Comparison of ENCODE assay signal across 36 cellular contexts in genomic region chr7:22008683-22009082, GRCh38.
"Had no signal": no experiment of that assay in that cellular context is flagged by ENCODE, and none has a peak within 500 bp of the region (broad histone marks: within the 10 kb centered on the region; RNA-seq: fewer than 3 reads in every experiment).

No MANE protein-coding gene starts in this region.

- H3K4me1 ChIP-seq: adrenal gland, body of pancreas, breast epithelium had no signal

- H3K9me3 Mint-ChIP-seq: activated B cell treated with CpG ODN at 0.5 μM for 24 hours; activated CD4-positive, alpha-beta memory T cell treated with anti-CD3 and anti-CD28 coated beads for 36 hours; activated CD4-positive, alpha-beta T cell treated with anti-CD3 and anti-CD28 coated beads, Interleukin-2, amount 10 ng/mL, durations not matched to agents 24 days and 14 days; activated CD8-positive, alpha-beta T cell treated with anti-CD3 and anti-CD28 coated beads for 36 hours; activated naive CD4-positive, alpha-beta T cell treated with anti-CD3 and anti-CD28 coated beads for 36 hours; activated naive CD4-positive, alpha-beta T cell treated with anti-CD3 and anti-CD28 coated beads, Interleukin-2, amount 50 U/mL, for 72 hours; activated naive CD8-positive, alpha-beta T cell treated with anti-CD3 and anti-CD28 coated beads for 36 hours; activated T-cell treated with anti-CD3 and anti-CD28 coated beads, Interleukin-2, amount 50 U/mL, for 4 hours; activated T-cell treated with anti-CD3 and anti-CD28 coated beads, Interleukin-2, amount 50 U/mL, for 72 hours; activated T-helper 1 cell treated with anti-CD3 and anti-CD28 coated beads, Interleukin-12 subunit alpha, Interleukin-12 subunit beta, Interleukin-2, Interleukin-4 antibody, amounts not matched to agents 30 ng/mL and 10 ng/mL and 1 ng/mL, durations not matched to agents 14 hours and 24 hours and 36 hours; activated T-helper 17 cell treated with anti-CD3 and anti-CD28 coated beads, Interleukin-2, amount 50 U/mL, for 72 hours; T-helper 1 cell treated with Interleukin-12 subunit alpha and Interleukin-12 subunit beta and Interleukin-4 antibody, amounts not matched to agents 30 μg/mL and 1 μg/mL, for 36 hours; T-helper 2 cell treated with Interferon-gamma antibody and Interleukin-4, amounts not matched to agents 5 μg/mL and 100 μg/mL, for 36 hours had no signal

- FAIRE-seq: astrocyte, TTC549 had no signal

- H3K36me3 ChIP-seq: adrenal gland, brain microvascular endothelial cell, breast epithelium had no signal

- H3K4me1 Mint-ChIP-seq: activated B cell treated with CpG ODN at 0.5 μM for 24 hours; activated CD4-positive, alpha-beta T cell treated with anti-CD3 and anti-CD28 coated beads, Interleukin-2, amount 10 ng/mL, durations not matched to agents 24 days and 14 days; activated naive CD8-positive, alpha-beta T cell treated with anti-CD3 and anti-CD28 coated beads for 36 hours; activated T-helper 17 cell treated with anti-CD3 and anti-CD28 coated beads, Interleukin-2, amount 50 U/mL, for 72 hours had no signal

- H3K27me3 ChIP-seq: adrenal gland, body of pancreas, brain microvascular endothelial cell, breast epithelium had no signal

- ATAC-seq: activated CD8-positive, alpha-beta T cell treated with anti-CD3 and anti-CD28 coated beads for 36 hours; activated naive CD4-positive, alpha-beta T cell treated with anti-CD3 and anti-CD28 coated beads, Interleukin-2, amount 50 U/mL, for 72 hours; activated T-cell treated with anti-CD3 and anti-CD28 coated beads, Interleukin-2, amount 50 U/mL, for 4 hours; activated T-cell treated with anti-CD3 and anti-CD28 coated beads, Interleukin-2, amount 50 U/mL, for 72 hours; activated T-helper 17 cell treated with anti-CD3 and anti-CD28 coated beads, Interleukin-2, amount 50 U/mL, for 72 hours; body of pancreas had no signal

- H3K27ac Mint-ChIP-seq: activated B cell treated with CpG ODN at 0.5 μM for 24 hours; activated CD4-positive, alpha-beta memory T cell treated with anti-CD3 and anti-CD28 coated beads for 36 hours; activated CD4-positive, alpha-beta T cell treated with anti-CD3 and anti-CD28 coated beads, Interleukin-2, amount 10 ng/mL, durations not matched to agents 24 days and 14 days; activated CD8-positive, alpha-beta T cell treated with anti-CD3 and anti-CD28 coated beads for 36 hours; activated naive CD4-positive, alpha-beta T cell treated with anti-CD3 and anti-CD28 coated beads for 36 hours; activated naive CD8-positive, alpha-beta T cell treated with anti-CD3 and anti-CD28 coated beads for 36 hours; activated T-cell treated with anti-CD3 and anti-CD28 coated beads, Interleukin-2, amount 50 U/mL, for 72 hours; activated T-helper 1 cell treated with anti-CD3 and anti-CD28 coated beads, Interleukin-12 subunit alpha, Interleukin-12 subunit beta, Interleukin-2, Interleukin-4 antibody, amounts not matched to agents 30 ng/mL and 10 ng/mL and 1 ng/mL, durations not matched to agents 14 hours and 24 hours and 36 hours; activated T-helper 17 cell treated with anti-CD3 and anti-CD28 coated beads, Interleukin-2, amount 50 U/mL, for 72 hours; T-helper 1 cell treated with Interleukin-12 subunit alpha and Interleukin-12 subunit beta and Interleukin-4 antibody, amounts not matched to agents 30 μg/mL and 1 μg/mL, for 36 hours; T-helper 2 cell treated with Interferon-gamma antibody and Interleukin-4, amounts not matched to agents 5 μg/mL and 100 μg/mL, for 36 hours had no signal

- H3K36me3 Mint-ChIP-seq: activated CD4-positive, alpha-beta memory T cell treated with anti-CD3 and anti-CD28 coated beads for 36 hours; activated naive CD4-positive, alpha-beta T cell treated with anti-CD3 and anti-CD28 coated beads, Interleukin-2, amount 50 U/mL, for 72 hours; activated naive CD8-positive, alpha-beta T cell treated with anti-CD3 and anti-CD28 coated beads for 36 hours had no signal

- H3K9me3 ChIP-seq: adrenal gland, body of pancreas, breast epithelium had no signal

- DNase-seq: activated B cell treated with CpG ODN at 0.5 μM for 24 hours; activated CD4-positive, alpha-beta memory T cell treated with anti-CD3 and anti-CD28 coated beads for 36 hours; activated CD4-positive, alpha-beta T cell treated with anti-CD3 and anti-CD28 coated beads for 4 hours; activated CD4-positive, alpha-beta T cell treated with anti-CD3 and anti-CD28 coated beads, Interleukin-2, amount 10 ng/mL, durations not matched to agents 24 days and 14 days; activated CD4-positive, alpha-beta T cell treated with anti-CD3 and anti-CD28 coated beads, Interleukin-2, amount 50 U/mL, for 1 hour; activated CD4-positive, alpha-beta T cell treated with anti-CD3 and anti-CD28 coated beads, Interleukin-2, amount 50 U/mL, for 4 hours; activated CD4-positive, CD25-positive, alpha-beta regulatory T cell treated with anti-CD3 and anti-CD28 coated beads, Interleukin-2, amount 50 U/mL, for 72 hours; activated CD8-positive, alpha-beta memory T cell treated with anti-CD3 and anti-CD28 coated beads, Interleukin-2, amount 50 U/mL, for 4 hours; activated CD8-positive, alpha-beta T cell treated with anti-CD3 and anti-CD28 coated beads for 36 hours; activated effector memory CD4-positive, alpha-beta T cell treated with anti-CD3 and anti-CD28 coated beads, Interleukin-2, amount 50 U/mL, for 16 hours; activated gamma-delta T cell treated with Interleukin-2 at 50 U/mL for 16 hours; activated naive CD4-positive, alpha-beta T cell; activated naive CD4-positive, alpha-beta T cell treated with anti-CD3 and anti-CD28 coated beads for 36 hours; activated naive CD4-positive, alpha-beta T cell treated with anti-CD3 and anti-CD28 coated beads, Interleukin-2, amount 50 U/mL, for 16 hours; activated naive CD8-positive, alpha-beta T cell treated with anti-CD3 and anti-CD28 coated beads for 36 hours; activated T-cell treated with anti-CD3 and anti-CD28 coated beads for 4 hours; activated T-cell treated with anti-CD3 and anti-CD28 coated beads, Interleukin-2, amount 50 U/mL, for 1 hour; activated T-cell treated with anti-CD3 and anti-CD28 coated beads, Interleukin-2, amount 50 U/mL, for 4 hours; activated T-cell treated with anti-CD3 and anti-CD28 coated beads, Interleukin-2, amount 50 U/mL, for 72 hours; adrenal gland; amniotic stem cell; aorta; body of pancreas; brain microvascular endothelial cell; central memory CD4-positive, alpha-beta T cell; T-helper 2 cell; T-helper 9 cell had no signal

- H3K4me3 ChIP-seq: adrenal gland, body of pancreas, breast epithelium had no signal

- H3K4me3 Mint-ChIP-seq: activated B cell treated with CpG ODN at 0.5 μM for 24 hours; activated CD4-positive, alpha-beta memory T cell treated with anti-CD3 and anti-CD28 coated beads for 36 hours; activated CD4-positive, alpha-beta T cell treated with anti-CD3 and anti-CD28 coated beads, Interleukin-2, amount 10 ng/mL, durations not matched to agents 24 days and 14 days; activated CD8-positive, alpha-beta T cell treated with anti-CD3 and anti-CD28 coated beads for 36 hours; activated naive CD4-positive, alpha-beta T cell treated with anti-CD3 and anti-CD28 coated beads for 36 hours; activated naive CD8-positive, alpha-beta T cell treated with anti-CD3 and anti-CD28 coated beads for 36 hours; activated T-cell treated with anti-CD3 and anti-CD28 coated beads, Interleukin-2, amount 50 U/mL, for 4 hours; activated T-cell treated with anti-CD3 and anti-CD28 coated beads, Interleukin-2, amount 50 U/mL, for 72 hours; activated T-helper 1 cell treated with anti-CD3 and anti-CD28 coated beads, Interleukin-12 subunit alpha, Interleukin-12 subunit beta, Interleukin-2, Interleukin-4 antibody, amounts not matched to agents 30 ng/mL and 10 ng/mL and 1 ng/mL, durations not matched to agents 14 hours and 24 hours and 36 hours; activated T-helper 17 cell treated with anti-CD3 and anti-CD28 coated beads, Interleukin-2, amount 50 U/mL, for 72 hours; T-helper 1 cell treated with Interleukin-12 subunit alpha and Interleukin-12 subunit beta and Interleukin-4 antibody, amounts not matched to agents 30 μg/mL and 1 μg/mL, for 36 hours; T-helper 2 cell treated with Interferon-gamma antibody and Interleukin-4, amounts not matched to agents 5 μg/mL and 100 μg/mL, for 36 hours had no signal

- H3K27ac ChIP-seq: adrenal gland, body of pancreas, brain microvascular endothelial cell, breast epithelium, VCaP had no signal
